Comparison of ENCODE assay signal across 8 cellular contexts in the genomic region with DNA sequence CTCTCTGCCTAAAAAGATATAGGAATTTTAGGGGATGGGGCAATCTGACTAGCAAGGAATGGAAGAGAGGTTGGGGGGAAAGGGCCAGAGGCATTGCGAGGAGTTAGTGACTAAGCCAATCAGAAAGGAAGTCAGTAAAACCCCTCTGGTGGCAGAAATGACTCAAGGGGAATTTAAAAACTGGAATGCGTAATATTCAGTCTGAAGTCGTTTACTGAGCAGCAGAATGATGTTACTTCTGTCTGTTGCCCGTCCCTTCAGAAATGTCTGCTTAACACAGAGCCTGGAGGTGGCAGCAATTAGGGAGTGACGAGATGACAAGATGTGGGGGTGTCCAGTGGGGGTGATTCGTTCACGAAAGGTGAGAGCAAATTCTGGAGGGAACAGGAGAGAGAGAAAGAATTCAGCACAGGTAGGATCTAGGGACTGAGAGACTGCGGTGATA.
DNase-seq lines count a peak whose midpoint lies in the region; ATAC-seq and TF ChIP-seq lines count a peak whose summit lies in the region.

No MANE protein-coding gene starts in this region.

- no peaks in the 10 kb centered on the region for H3K9me3 Mint-ChIP-seq in activated CD8-positive, alpha-beta memory T cell treated with anti-CD3 and anti-CD28 coated beads, Interleukin-2, amount 10 ng/mL, durations not matched to agents 7 days and 5 days (ENCODE audit: low read depth)
- H3K9me3 Mint-ChIP-seq in neural progenitor cell = no peaks in the 10 kb centered on the region

- no peak overlapping the region for H3K9ac ChIP-seq in neural progenitor cell

- H3K36me3 ChIP-seq in neural progenitor cell = no peaks in the 10 kb centered on the region

- H3K27me3 ChIP-seq in neural progenitor cell = peaks cover 47% of the 10 kb centered on the region

- TF ChIP-seq CTCF in neural progenitor cell (IDR thresholded peaks at IDR 0.05) (no peak), omental fat pad (IDR thresholded peaks at IDR 0.05) (no peak)

- peak overlapping the region; percentile 74 for H3K27ac Mint-ChIP-seq in activated CD8-positive, alpha-beta memory T cell treated with anti-CD3 and anti-CD28 coated beads, Interleukin-2, amount 10 ng/mL, durations not matched to agents 7 days and 5 days
- H3K27ac Mint-ChIP-seq in neural progenitor cell = no peak overlapping the region

- H3K9me3 ChIP-seq in neural progenitor cell (ENCODE audit: low read depth) = no peaks in the 10 kb centered on the region

- H3K36me3 Mint-ChIP-seq in activated CD8-positive, alpha-beta memory T cell treated with anti-CD3 and anti-CD28 coated beads, Interleukin-2, amount 10 ng/mL, durations not matched to agents 7 days and 5 days = no peaks in the 10 kb centered on the region
- H3K36me3 Mint-ChIP-seq in neural progenitor cell = no peaks in the 10 kb centered on the region

- peaks cover 58% of the 10 kb centered on the region for H3K4me1 Mint-ChIP-seq in activated CD8-positive, alpha-beta memory T cell treated with anti-CD3 and anti-CD28 coated beads, Interleukin-2, amount 10 ng/mL, durations not matched to agents 7 days and 5 days
- peaks cover 46% of the 10 kb centered on the region for H3K4me1 Mint-ChIP-seq in neural progenitor cell

- H3K27me3 Mint-ChIP-seq in activated CD8-positive, alpha-beta memory T cell treated with anti-CD3 and anti-CD28 coated beads, Interleukin-2, amount 10 ng/mL, durations not matched to agents 7 days and 5 days = no peaks in the 10 kb centered on the region
- H3K27me3 Mint-ChIP-seq in neural progenitor cell (ENCODE audit: insufficient read depth, low read depth) = peaks cover 22% of the 10 kb centered on the region

- no peak overlapping the region for H3K4me3 ChIP-seq in neural progenitor cell

- H3K4me1 ChIP-seq in neural progenitor cell = peaks cover 31% of the 10 kb centered on the region

- peak overlapping the region; percentile 58 for H3K4me3 Mint-ChIP-seq in activated CD8-positive, alpha-beta memory T cell treated with anti-CD3 and anti-CD28 coated beads, Interleukin-2, amount 10 ng/mL, durations not matched to agents 7 days and 5 days
- peak overlapping the region; percentile 71 for H3K4me3 Mint-ChIP-seq in neural progenitor cell

- DNase-seq in activated CD8-positive, alpha-beta memory T cell treated with anti-CD3 and anti-CD28 coated beads, Interleukin-2, amount 10 ng/mL, durations not matched to agents 7 days and 5 days = peak; percentile 55
- DNase-seq in neural progenitor cell (ENCODE audit: low spot score) (peak; percentile 27), mesenteric fat pad (ENCODE audit: low spot score) (no peak), ecto neural progenitor cell (ENCODE audit: low spot score) (no peak), omental fat pad (ENCODE audit: low spot score) (no peak), NCI-H446 treated with DMSO at 0.1 percent for 48 hours (lab: John Stamatoyannopoulos, UW) (no peak)

- peak overlapping the region; percentile 82 for H3K4me2 ChIP-seq in neural progenitor cell

- peak; percentile 67 for ATAC-seq in GM18508 (IDR thresholded peaks at IDR 0.05; ENCODE audit: insufficient read depth, unreplicated experiment)
- peak; percentile 58 for ATAC-seq in HG02973 (IDR thresholded peaks at IDR 0.05; ENCODE audit: unreplicated experiment)
- peak; percentile 57 for ATAC-seq in activated CD8-positive, alpha-beta memory T cell treated with anti-CD3 and anti-CD28 coated beads, Interleukin-2, amount 10 ng/mL, durations not matched to agents 7 days and 5 days
- no peak for ATAC-seq in omental fat pad (ENCODE audit: low FRiP score)

- peaks cover 4% of the 10 kb centered on the region for H3F3A ChIP-seq in neural progenitor cell (ENCODE audit: low read depth)

- H2AFZ ChIP-seq in neural progenitor cell (replicated peaks) = no peak overlapping the region

- no peaks in the 10 kb centered on the region for H3K79me2 ChIP-seq in neural progenitor cell (ENCODE audit: low read depth)

- CTCF ChIA-PET in activated CD8-positive, alpha-beta memory T cell treated with anti-CD3 and anti-CD28 coated beads, Interleukin-2, amount 10 ng/mL, durations not matched to agents 7 days and 5 days (lab: Charles Lee) = interaction anchor here (0.8 to 5.2 kb wide), 15 partner anchors 11 to 278 kb away, joined by 3 to 44 read pairs (median 5); no protein-coding TSS in a partner anchor

- no peak overlapping the region for H3K27ac ChIP-seq in neural progenitor cell

- H4K20me1 ChIP-seq in neural progenitor cell (ENCODE audit: low read depth) = no peaks in the 10 kb centered on the region

Comparison
In these comparisons a context has a peak if more than half of its experiments do, and no peak if none do; other contexts are left out.
1. DNase-seq: peak in activated CD8-positive, alpha-beta memory T cell treated with anti-CD3 and anti-CD28 coated beads, Interleukin-2, amount 10 ng/mL, durations not matched to agents 7 days and 5 days (single experiment) and neural progenitor cell (single experiment); none in mesenteric fat pad (single experiment), ecto neural progenitor cell (single experiment), omental fat pad (single experiment) and NCI-H446 treated with DMSO at 0.1 percent for 48 hours (single experiment).